ENCODE assay signal across 29 cellular contexts in the genomic region with DNA sequence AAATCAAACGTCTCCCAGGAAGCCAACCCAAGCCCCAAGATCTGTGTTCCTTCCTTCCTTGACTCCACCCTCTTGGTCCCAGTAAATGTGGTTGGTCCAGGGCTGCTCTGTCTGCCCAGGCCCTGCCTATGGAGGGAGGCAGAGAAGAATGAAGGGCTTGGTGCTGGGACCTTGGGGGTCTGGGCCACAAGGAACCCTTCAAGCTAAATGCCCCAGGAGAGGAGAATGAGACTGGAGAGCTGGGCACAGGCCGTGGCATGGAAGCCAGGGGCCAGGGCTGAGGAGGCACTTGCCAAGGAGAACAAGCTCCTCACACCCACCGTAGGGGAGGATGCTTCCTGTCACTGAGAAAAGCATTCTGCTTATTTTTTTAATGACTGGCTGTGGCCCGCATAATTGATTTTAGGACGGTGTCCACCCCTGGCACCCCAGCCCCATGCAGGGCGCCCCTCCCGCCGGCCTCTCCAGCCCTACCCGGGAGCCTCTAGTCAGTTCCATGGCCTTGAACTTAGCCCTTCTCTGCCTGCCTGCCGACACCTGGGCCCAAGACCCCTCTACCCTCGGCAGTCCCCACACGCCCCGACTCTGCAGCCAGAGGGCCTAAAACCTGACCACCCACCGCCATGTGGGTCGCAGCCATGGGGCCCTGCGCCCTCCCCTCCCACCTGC. TPM values are rescaled to one million over a fixed set of nuclear protein-coding genes. Genes with fewer than 3 reads are reported as not detected.
A peak's percentile ranks its signal among the peaks of the same experiment; 100 is the strongest.
DNase-seq lines count a peak whose midpoint lies in the region; ATAC-seq and TF ChIP-seq lines count a peak whose summit lies in the region.
"Had no signal": no experiment of that assay in that cellular context is flagged by ENCODE, and none has a peak within 500 bp of the region (broad histone marks: within the 10 kb centered on the region; RNA-seq: fewer than 3 reads in every experiment).

No MANE protein-coding gene starts in this region.

- no peak overlapping the region for H3K14ac ChIP-seq in H9 (ENCODE audit: insufficient read depth, low read length)

- H4K20me1 ChIP-seq in H9 (ENCODE audit: control insufficient read depth, insufficient read depth, insufficient read length) (no peaks in the 10 kb centered on the region), osteoblast (ENCODE audit: insufficient read depth, low read length) (no peaks in the 10 kb centered on the region)

- TF ChIP-seq CTCF in H9 (conservative IDR thresholded peaks at IDR 0.05) = no peak
- TF ChIP-seq CTCF in osteoblast (IDR thresholded peaks at IDR 0.05; ENCODE audit: extremely low read depth, low read depth, low read length) = no peak

- no peaks in the 10 kb centered on the region for H3K79me2 ChIP-seq in H9 (ENCODE audit: insufficient read depth, low read length)
- no peaks in the 10 kb centered on the region for H3K79me2 ChIP-seq in osteoblast (ENCODE audit: insufficient read depth, low read length)

- no peaks in the 10 kb centered on the region for H3K79me1 ChIP-seq in H9 (ENCODE audit: insufficient read depth, low read depth, low read length, poor library complexity, severe bottlenecking)

- H3K27me3 ChIP-seq in H9 (ENCODE audit: insufficient read depth, low read length) (no peaks in the 10 kb centered on the region), osteoblast (ENCODE audit: insufficient read depth, low read length) (no peaks in the 10 kb centered on the region)
- H3K27me3 ChIP-seq: MG63 had no signal

- no peak overlapping the region for H2BK15ac ChIP-seq in H9 (ENCODE audit: low read depth, low read length)

- DNase-seq in stimulated activated naive CD8-positive, alpha-beta T cell treated with anti-CD3 and anti-CD28 coated beads, Interleukin-15, amount 100 ng/mL, for 72 hours = no peak
- no peak for DNase-seq in stimulated activated naive CD8-positive, alpha-beta T cell treated with anti-CD3 and anti-CD28 coated beads, Interleukin-15, Interleukin-2, amounts not matched to agents 100 U/mL and 50 U/mL, for 24 hours
- DNase-seq in H9 (peak; percentile 25), osteoblast (ENCODE audit: insufficient read length, low spot score, missing footprints) (peak; percentile 63), DMS53 (lab: John Stamatoyannopoulos, UW) (no peak), cerebellar nuclear complex (lab: John Stamatoyannopoulos, UW) (no peak), kidney glomerular epithelial cell (lab: John Stamatoyannopoulos, UW) (no peak)
- DNase-seq: AML-193; Caco-2; CD8-positive, alpha-beta T cell; DMS 273 treated with DMSO at 0.1 percent for 48 hours; DMS79 treated with DMSO at 0.1 percent for 48 hours; GF-D8; IMR-90; KG1; MG63; NCI-H1105 treated with DMSO at 0.1 percent for 48 hours; NCI-H2029; NCI-H446 treated with DMSO at 0.1 percent for 48 hours; NCI-H526; NCI-H82; NK-92 treated with Interleukin-12 subunit alpha and Interleukin-12 subunit beta, amount 100 ng/mL, for 24 hours; PC-3; Right ventricle myocardium superior had no signal

- no peaks in the 10 kb centered on the region for H3K27me3 Mint-ChIP-seq in stimulated activated naive CD8-positive, alpha-beta T cell treated with anti-CD3 and anti-CD28 coated beads, Interleukin-15, amount 100 ng/mL, for 72 hours
- H3K27me3 Mint-ChIP-seq in H9 (ENCODE audit: low read depth) = peaks cover 6% of the 10 kb centered on the region

- H3K36me3 Mint-ChIP-seq in H9 (ENCODE audit: insufficient read depth in 1 of 3, low read depth in 3 of 3) = no peaks in the 10 kb centered on the region
- H3K36me3 Mint-ChIP-seq: CD8-positive, alpha-beta T cell had no signal

- H2BK120ac ChIP-seq in H9 (ENCODE audit: low read depth, low read length, poor library complexity, severe bottlenecking) = no peak overlapping the region

- H3K4me3 Mint-ChIP-seq in stimulated activated naive CD8-positive, alpha-beta T cell treated with anti-CD3 and anti-CD28 coated beads, Interleukin-15, amount 100 ng/mL, for 72 hours = no peak overlapping the region
- no peak overlapping the region for H3K4me3 Mint-ChIP-seq in H9
- H3K4me3 Mint-ChIP-seq: CD8-positive, alpha-beta T cell had no signal

- no peak overlapping the region for H4K8ac ChIP-seq in H9 (replicated peaks; ENCODE audit: insufficient read length, low read depth, low read length)

- H2BK5ac ChIP-seq in H9 (ENCODE audit: insufficient read length, low read length) = no peak overlapping the region

- no CpG with 5 or more reads among the region's 16 CpGs for WGBS in H9 (ENCODE audit: extremely low coverage, insufficient read length, low lambda C conversion rate)

- H3K4ac ChIP-seq in H9 (ENCODE audit: low read depth, low read length) = no peak overlapping the region

- H3K9ac ChIP-seq in H9 (ENCODE audit: extremely low read depth, insufficient read length, low read length) = no peak overlapping the region

- no peaks in the 10 kb centered on the region for H3K9me3 Mint-ChIP-seq in stimulated activated naive CD8-positive, alpha-beta T cell treated with anti-CD3 and anti-CD28 coated beads, Interleukin-15, amount 100 ng/mL, for 72 hours
- H3K9me3 Mint-ChIP-seq in H9 = no peaks in the 10 kb centered on the region
- H3K9me3 Mint-ChIP-seq: CD8-positive, alpha-beta T cell had no signal

- H3K4me1 Mint-ChIP-seq in stimulated activated naive CD8-positive, alpha-beta T cell treated with anti-CD3 and anti-CD28 coated beads, Interleukin-15, amount 100 ng/mL, for 72 hours = no peaks in the 10 kb centered on the region
- peaks cover 13 to 16% of the 10 kb centered on the region in 2 experiments for H3K4me1 Mint-ChIP-seq in H9

- H3K56ac ChIP-seq in H9 (ENCODE audit: insufficient read length, low read depth, low read length) = no peak overlapping the region

- no peak overlapping the region for H4K5ac ChIP-seq in H9 (ENCODE audit: insufficient read length, low read depth, low read length)

- H3K4me1 ChIP-seq in H9 (ENCODE audit: insufficient read depth, low read length) (no peaks in the 10 kb centered on the region; the same call in 1 of the 2 replicates), osteoblast (ENCODE audit: insufficient read depth, low read length) (no peaks in the 10 kb centered on the region)
- H3K4me1 ChIP-seq: A549, Caco-2 had no signal

- no peak overlapping the region for H3K18ac ChIP-seq in H9 (ENCODE audit: insufficient read length, low read depth, low read length)

- H2AK5ac ChIP-seq in H9 (ENCODE audit: insufficient read length, low read length) = no peak overlapping the region

- H3K9me3 ChIP-seq in H9 (ENCODE audit: control insufficient read depth, low read depth, low read length) (no peaks in the 10 kb centered on the region), osteoblast (ENCODE audit: low read depth, low read length) (no peaks in the 10 kb centered on the region)
- H3K9me3 ChIP-seq: A549, Caco-2, MG63 had no signal

- H2AFZ ChIP-seq in H9 (ENCODE audit: low read length) (no peak overlapping the region), osteoblast (ENCODE audit: low read length) (no peak overlapping the region)

- H3K4me2 ChIP-seq in H9 (ENCODE audit: insufficient read depth, insufficient read length, low read length) (no peak overlapping the region), osteoblast (ENCODE audit: insufficient read depth, low read length) (no peak overlapping the region)
- H3K4me2 ChIP-seq: A549 had no signal

- peak; percentile 35 for ATAC-seq in stimulated activated naive CD8-positive, alpha-beta T cell treated with anti-CD3 and anti-CD28 coated beads, Interleukin-15, amount 100 ng/mL, for 72 hours
- ATAC-seq in stimulated activated naive CD8-positive, alpha-beta T cell treated with anti-CD3 and anti-CD28 coated beads, Interleukin-15, Interleukin-2, amounts not matched to agents 100 U/mL and 50 U/mL, for 24 hours = no peak
- ATAC-seq: A549; CD8-positive, alpha-beta T cell; PC-3 had no signal

- H3T11ph ChIP-seq in H9 (ENCODE audit: low read length) = no peak overlapping the region

- H2BK20ac ChIP-seq in H9 (ENCODE audit: low read depth, low read length, poor library complexity, severe bottlenecking) = no peak overlapping the region

- no peak overlapping the region for H3K27ac Mint-ChIP-seq in stimulated activated naive CD8-positive, alpha-beta T cell treated with anti-CD3 and anti-CD28 coated beads, Interleukin-15, amount 100 ng/mL, for 72 hours
- no peak overlapping the region for H3K27ac Mint-ChIP-seq in H9
- H3K27ac Mint-ChIP-seq: CD8-positive, alpha-beta T cell had no signal

- H3K4me3 ChIP-seq in osteoblast (ENCODE audit: insufficient read depth, low read length) = no peak overlapping the region
- H3K4me3 ChIP-seq: A549, MG63 had no signal

- no peaks in the 10 kb centered on the region for H3K36me3 ChIP-seq in osteoblast (ENCODE audit: insufficient read depth, low read length)
- H3K36me3 ChIP-seq: MG63 had no signal

- H3K23me2 ChIP-seq in H9 (ENCODE audit: insufficient read length, low read depth, low read length, poor library complexity, severe bottlenecking) = no peaks in the 10 kb centered on the region

- H3K23ac ChIP-seq in H9 (ENCODE audit: insufficient read length, low read depth, low read length) = no peak overlapping the region

- no peak overlapping the region for H4K91ac ChIP-seq in H9 (ENCODE audit: insufficient read length, low read depth, low read length)

- H2BK12ac ChIP-seq in H9 (ENCODE audit: insufficient read length, low read depth, low read length) = no peak overlapping the region

- H3K27ac ChIP-seq in H9 (ENCODE audit: insufficient read length, low read depth, low read length) = no peak overlapping the region
- no peak overlapping the region for H3K27ac ChIP-seq in osteoblast (ENCODE audit: low read depth, low read length)
- H3K27ac ChIP-seq: A549, C4-2B had no signal

RNA-seq across cellular contexts. Expression of a gene that starts 0.9 kb away (rescaled TPM):
- not detected in 2 replicates for total RNA-seq in H9 (2021)
- total RNA-seq in osteoblast = under 0.01 TPM in 1 of 2 replicates, not detected in the other
- total RNA-seq: Caco-2; CD8-positive, alpha-beta T cell; H4; IMR-90; PC-3; Right ventricle myocardium superior; RPMI7951; SK-MEL-5 had no signal

RNA-seq across cellular contexts. Expression of a gene that starts 17.0 kb away (rescaled TPM):
- total RNA-seq in H9 (2021) = not detected in 2 replicates
- total RNA-seq in osteoblast = not detected in 2 replicates
- total RNA-seq: Caco-2; CD8-positive, alpha-beta T cell; H4; IMR-90; PC-3; RPMI7951; SK-MEL-5 had no signal

Comparison
In these comparisons a context has a peak if more than half of its experiments do, and no peak if none do; other contexts are left out.
1. DNase-seq: peak in H9 (single experiment) and osteoblast (single experiment); none in stimulated activated naive CD8-positive, alpha-beta T cell treated with anti-CD3 and anti-CD28 coated beads, Interleukin-15, amount 100 ng/mL, for 72 hours (0 of 2), stimulated activated naive CD8-positive, alpha-beta T cell treated with anti-CD3 and anti-CD28 coated beads, Interleukin-15, Interleukin-2, amounts not matched to agents 100 U/mL and 50 U/mL, for 24 hours (single experiment), DMS53 (single experiment), cerebellar nuclear complex (0 of 2) and kidney glomerular epithelial cell (single experiment).